13 cellular contexts compared by ENCODE assay signal in genomic region chr11:69918231-69918937, GRCh38.
DNase-seq lines count a peak whose midpoint lies in the region; ATAC-seq and TF ChIP-seq lines count a peak whose summit lies in the region.
"Had no signal": no experiment of that assay in that cellular context is flagged by ENCODE, and none has a peak within 500 bp of the region (broad histone marks: within the 10 kb centered on the region; RNA-seq: fewer than 3 reads in every experiment).

No MANE protein-coding gene starts in this region.

- H3K27me3 ChIP-seq in heart left ventricle (peaks cover 0 to 17% (median 0%) of the 10 kb centered on the region in 9 donors), testis (no peaks in the 10 kb centered on the region)

- H3K9me3 Mint-ChIP-seq in natural killer cell treated with Interleukin-12 subunit alpha and Interleukin-12 subunit beta and Interleukin-15 and Interleukin-18, amount 100 ng/mL, for 72 hours: no peaks in the 10 kb centered on the region
- H3K9me3 Mint-ChIP-seq in natural killer cell: no peaks in the 10 kb centered on the region
- H3K9me3 Mint-ChIP-seq: effector memory CD8-positive, alpha-beta T cell had no signal

- no peaks in the 10 kb centered on the region for H3K36me3 Mint-ChIP-seq in natural killer cell treated with Interleukin-12 subunit alpha and Interleukin-12 subunit beta and Interleukin-15 and Interleukin-18, amount 100 ng/mL, for 72 hours
- H3K36me3 Mint-ChIP-seq in natural killer cell: no peaks in the 10 kb centered on the region

- H3K4me1 ChIP-seq in heart left ventricle (peaks cover 3 to 36% (median 28%) of the 10 kb centered on the region in 12 donors), testis (peaks cover 15% of the 10 kb centered on the region)

- H3K27me3 Mint-ChIP-seq in natural killer cell treated with Interleukin-12 subunit alpha and Interleukin-12 subunit beta and Interleukin-15 and Interleukin-18, amount 100 ng/mL, for 72 hours: peaks cover 0 to 12% of the 10 kb centered on the region in 2 donors
- peaks cover 8 to 13% of the 10 kb centered on the region in 2 donors for H3K27me3 Mint-ChIP-seq in natural killer cell (ENCODE audit: low read depth in 2 of 2)

- H3K27ac Mint-ChIP-seq in natural killer cell treated with Interleukin-12 subunit alpha and Interleukin-12 subunit beta and Interleukin-15 and Interleukin-18, amount 100 ng/mL, for 72 hours: no peak overlapping the region
- no peak overlapping the region for H3K27ac Mint-ChIP-seq in natural killer cell
- H3K27ac Mint-ChIP-seq: stimulated activated memory B cell treated with anti-CD40 and anti-IgM and Interleukin-4, amounts not matched to agents 10 μg/mL and 1 μg/mL and 100 μg/mL, for 72 hours had no signal

- H3K9me3 ChIP-seq in heart left ventricle (peaks cover 0 to 6% (median 0%) of the 10 kb centered on the region in 12 donors), testis (no peaks in the 10 kb centered on the region)
- H3K9me3 ChIP-seq: Caco-2, SK-N-SH had no signal

- H3K4me3 ChIP-seq in heart left ventricle (peak overlapping the region in 1 of 12 donors; percentile 9), testis (peak overlapping the region in 1 of 2 donors; percentile 36)

- H3K27ac ChIP-seq in heart left ventricle (peak overlapping the region in 9 of 12 donors; percentile 51 to 80 (median 65)), testis (no peak overlapping the region)

- TF ChIP-seq CTCF in natural killer cell (IDR thresholded peaks at IDR 0.05) (no peak), heart left ventricle (IDR thresholded peaks at IDR 0.05) (no peak), omental fat pad (IDR thresholded peaks at IDR 0.05) (no peak), testis (IDR thresholded peaks at IDR 0.05) (no peak)

- intact Hi-C loops in natural killer cell (cut with micrococcal nuclease) (loop anchor here (1.0 to 10.0 kb wide), 3 partner anchors 278 to 839 kb away; no protein-coding TSS in a partner anchor), heart left ventricle (cut with DNase I) (loop anchor here (1.0 to 10.0 kb wide), 7 partner anchors 156 to 273 kb away; partner anchors contain the start of gene ANO1 (in 6 of the 10)), testis (cut with DNase I; ENCODE audit: low total_unique reads) (loop anchor here (5.0 kb wide), 1 partner anchor 274 kb away; no protein-coding TSS in a partner anchor)

- H3K4me3 Mint-ChIP-seq in natural killer cell treated with Interleukin-12 subunit alpha and Interleukin-12 subunit beta and Interleukin-15 and Interleukin-18, amount 100 ng/mL, for 72 hours: no peak overlapping the region
- H3K4me3 Mint-ChIP-seq in natural killer cell: no peak overlapping the region
- H3K4me3 Mint-ChIP-seq: effector memory CD8-positive, alpha-beta T cell; stimulated activated memory B cell treated with anti-CD40 and anti-IgM and Interleukin-4, amounts not matched to agents 10 μg/mL and 1 μg/mL and 100 μg/mL, for 72 hours had no signal

- DNase-seq in natural killer cell treated with Interleukin-12 subunit alpha and Interleukin-12 subunit beta and Interleukin-15 and Interleukin-18, amount 100 ng/mL, for 72 hours (ENCODE audit: low spot score): peak; percentile 46
- DNase-seq in natural killer cell: no peak
- DNase-seq in heart left ventricle: peak in 4 of 5 donors; percentile 25 to 66 (median 44)
- DNase-seq in omental fat pad (ENCODE audit: low spot score): no peak
- DNase-seq in testis: no peak
- DNase-seq: GF-D8 had no signal

- no peak for ATAC-seq in natural killer cell treated with Interleukin-12 subunit alpha and Interleukin-12 subunit beta and Interleukin-15 and Interleukin-18, amount 100 ng/mL, for 72 hours
- ATAC-seq in natural killer cell (no peak), heart left ventricle (peak; percentile 26 to 65 (median 46)), omental fat pad (ENCODE audit: low FRiP score) (peak; percentile 7), HG03175 (IDR thresholded peaks at IDR 0.05; ENCODE audit: unreplicated experiment) (no peak), HG02852 (IDR thresholded peaks at IDR 0.05; ENCODE audit: unreplicated experiment) (no peak), HG03095 (IDR thresholded peaks at IDR 0.05; ENCODE audit: unreplicated experiment) (no peak)

- peaks cover 0 to 7% of the 10 kb centered on the region in 2 donors for H3K4me1 Mint-ChIP-seq in natural killer cell treated with Interleukin-12 subunit alpha and Interleukin-12 subunit beta and Interleukin-15 and Interleukin-18, amount 100 ng/mL, for 72 hours (ENCODE audit: low read depth in 2 of 2)
- peaks cover 0 to 9% of the 10 kb centered on the region in 2 donors for H3K4me1 Mint-ChIP-seq in natural killer cell
- H3K4me1 Mint-ChIP-seq: stimulated activated memory B cell treated with anti-CD40 and anti-IgM and Interleukin-4, amounts not matched to agents 10 μg/mL and 1 μg/mL and 100 μg/mL, for 72 hours had no signal

- 32 to 54% (median 43%) methylated on average over 10 to 38 of the region's 38 CpGs for WGBS in heart left ventricle, 4 donors
- WGBS in testis, 2 donors: 43 to 70% methylated on average over 2 to 38 of the region's 38 CpGs

- TF ChIP-seq POLR2A in heart left ventricle (IDR thresholded peaks at IDR 0.05): no peak
- TF ChIP-seq POLR2A in testis (IDR thresholded peaks at IDR 0.05): no peak

- H3K36me3 ChIP-seq in heart left ventricle (no peaks in the 10 kb centered on the region), testis (ENCODE audit: low read depth, missing control alignments) (no peaks in the 10 kb centered on the region)

Comparison
In these comparisons a context has a peak if more than half of its experiments do, and no peak if none do; other contexts are left out.
1. DNase-seq: peak in natural killer cell treated with Interleukin-12 subunit alpha and Interleukin-12 subunit beta and Interleukin-15 and Interleukin-18, amount 100 ng/mL, for 72 hours (single experiment) and heart left ventricle (4 of 5); none in natural killer cell (single experiment), omental fat pad (single experiment) and testis (single experiment).
2. ATAC-seq: peak in heart left ventricle (4 of 4) and omental fat pad (single experiment); none in natural killer cell treated with Interleukin-12 subunit alpha and Interleukin-12 subunit beta and Interleukin-15 and Interleukin-18, amount 100 ng/mL, for 72 hours (0 of 2), natural killer cell (0 of 3), HG03175 (single experiment), HG02852 (single experiment) and HG03095 (single experiment).
3. H3K27ac ChIP-seq: peak in heart left ventricle (9 of 12); none in testis (0 of 2).